1 cellular context compared by ENCODE assay signal in the genomic region with DNA sequence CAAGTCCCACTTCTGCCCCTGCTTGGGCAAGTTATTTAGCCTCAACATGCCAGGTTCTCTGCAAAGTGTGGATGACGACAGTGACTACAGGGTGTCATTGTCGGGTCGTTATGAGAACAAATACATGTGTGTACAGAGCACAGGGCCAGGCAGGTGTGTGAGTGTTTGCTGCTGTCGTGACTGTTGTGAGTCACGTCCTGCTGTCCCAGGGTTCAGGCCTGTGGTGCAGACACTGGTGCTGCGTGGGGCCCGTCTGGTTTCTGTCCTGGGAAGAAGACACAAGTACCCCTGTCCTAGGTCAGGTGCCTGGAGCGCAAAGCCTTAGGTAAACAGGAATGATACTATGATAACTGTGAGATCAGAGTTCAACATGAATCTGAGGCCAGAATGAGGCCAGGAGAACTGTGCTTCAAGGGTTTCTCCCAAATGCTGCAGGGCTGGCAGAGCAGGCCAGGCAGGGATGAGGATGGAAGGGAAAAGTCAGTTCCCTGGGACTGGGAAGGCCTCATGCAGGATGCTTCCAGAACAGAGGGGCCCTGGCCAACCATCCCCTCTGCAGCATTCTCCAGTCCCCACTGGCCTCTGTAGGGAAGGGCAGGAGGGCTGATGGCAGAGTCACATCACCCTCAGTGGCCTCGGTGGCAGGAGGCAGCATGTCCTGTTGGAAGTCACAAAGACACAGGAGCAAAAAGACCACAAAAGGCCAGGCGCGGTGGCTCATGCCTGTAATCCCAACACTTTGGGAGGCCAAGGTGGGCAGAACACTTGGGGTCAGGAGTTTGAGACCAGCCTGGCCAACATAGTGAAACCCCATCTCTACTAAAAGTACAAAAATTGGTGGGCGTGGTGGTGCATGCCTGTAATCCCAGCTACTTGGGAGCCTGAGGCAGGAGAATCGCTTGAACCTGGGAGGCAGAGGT.
A peak's percentile ranks its signal among the peaks of the same experiment; 100 is the strongest.
TF ChIP-seq lines count a peak whose summit lies in the region.

No MANE protein-coding gene starts in this region.

TF ChIP-seq in HepG2, 621 proteins besides CTCF, POLR2A, EP300 and RAD21 (continued from another document and continues in another):
- TF ChIP-seq, protein P1, sequence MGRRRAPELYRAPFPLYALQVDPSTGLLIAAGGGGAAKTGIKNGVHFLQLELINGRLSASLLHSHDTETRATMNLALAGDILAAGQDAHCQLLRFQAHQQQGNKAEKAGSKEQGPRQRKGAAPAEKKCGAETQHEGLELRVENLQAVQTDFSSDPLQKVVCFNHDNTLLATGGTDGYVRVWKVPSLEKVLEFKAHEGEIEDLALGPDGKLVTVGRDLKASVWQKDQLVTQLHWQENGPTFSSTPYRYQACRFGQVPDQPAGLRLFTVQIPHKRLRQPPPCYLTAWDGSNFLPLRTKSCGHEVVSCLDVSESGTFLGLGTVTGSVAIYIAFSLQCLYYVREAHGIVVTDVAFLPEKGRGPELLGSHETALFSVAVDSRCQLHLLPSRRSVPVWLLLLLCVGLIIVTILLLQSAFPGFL (CRISPR knock-in tag; IDR thresholded peaks at IDR 0.05): no peak
- peak; percentile 86 for TF ChIP-seq RCOR2 (CRISPR knock-in tag; IDR thresholded peaks at IDR 0.05)
- no peak for TF ChIP-seq ZNF780A (CRISPR knock-in tag; IDR thresholded peaks at IDR 0.05)
- TF ChIP-seq FOXO1 (CRISPR knock-in tag; IDR thresholded peaks at IDR 0.05): peak; percentile 87
- TF ChIP-seq, protein P2, sequence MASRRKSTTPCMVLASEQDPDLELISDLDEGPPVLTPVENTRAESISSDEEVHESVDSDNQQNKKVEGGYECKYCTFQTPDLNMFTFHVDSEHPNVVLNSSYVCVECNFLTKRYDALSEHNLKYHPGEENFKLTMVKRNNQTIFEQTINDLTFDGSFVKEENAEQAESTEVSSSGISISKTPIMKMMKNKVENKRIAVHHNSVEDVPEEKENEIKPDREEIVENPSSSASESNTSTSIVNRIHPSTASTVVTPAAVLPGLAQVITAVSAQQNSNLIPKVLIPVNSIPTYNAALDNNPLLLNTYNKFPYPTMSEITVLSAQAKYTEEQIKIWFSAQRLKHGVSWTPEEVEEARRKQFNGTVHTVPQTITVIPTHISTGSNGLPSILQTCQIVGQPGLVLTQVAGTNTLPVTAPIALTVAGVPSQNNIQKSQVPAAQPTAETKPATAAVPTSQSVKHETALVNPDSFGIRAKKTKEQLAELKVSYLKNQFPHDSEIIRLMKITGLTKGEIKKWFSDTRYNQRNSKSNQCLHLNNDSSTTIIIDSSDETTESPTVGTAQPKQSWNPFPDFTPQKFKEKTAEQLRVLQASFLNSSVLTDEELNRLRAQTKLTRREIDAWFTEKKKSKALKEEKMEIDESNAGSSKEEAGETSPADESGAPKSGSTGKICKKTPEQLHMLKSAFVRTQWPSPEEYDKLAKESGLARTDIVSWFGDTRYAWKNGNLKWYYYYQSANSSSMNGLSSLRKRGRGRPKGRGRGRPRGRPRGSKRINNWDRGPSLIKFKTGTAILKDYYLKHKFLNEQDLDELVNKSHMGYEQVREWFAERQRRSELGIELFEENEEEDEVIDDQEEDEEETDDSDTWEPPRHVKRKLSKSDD (CRISPR knock-in tag; IDR thresholded peaks at IDR 0.05; ENCODE audit: low read depth): peak; percentile 79
- TF ChIP-seq, protein P3, sequence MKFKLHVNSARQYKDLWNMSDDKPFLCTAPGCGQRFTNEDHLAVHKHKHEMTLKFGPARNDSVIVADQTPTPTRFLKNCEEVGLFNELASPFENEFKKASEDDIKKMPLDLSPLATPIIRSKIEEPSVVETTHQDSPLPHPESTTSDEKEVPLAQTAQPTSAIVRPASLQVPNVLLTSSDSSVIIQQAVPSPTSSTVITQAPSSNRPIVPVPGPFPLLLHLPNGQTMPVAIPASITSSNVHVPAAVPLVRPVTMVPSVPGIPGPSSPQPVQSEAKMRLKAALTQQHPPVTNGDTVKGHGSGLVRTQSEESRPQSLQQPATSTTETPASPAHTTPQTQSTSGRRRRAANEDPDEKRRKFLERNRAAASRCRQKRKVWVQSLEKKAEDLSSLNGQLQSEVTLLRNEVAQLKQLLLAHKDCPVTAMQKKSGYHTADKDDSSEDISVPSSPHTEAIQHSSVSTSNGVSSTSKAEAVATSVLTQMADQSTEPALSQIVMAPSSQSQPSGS (CRISPR knock-in tag; IDR thresholded peaks at IDR 0.05): peak; percentile 83
- TF ChIP-seq PITX1 (CRISPR knock-in tag; IDR thresholded peaks at IDR 0.05): peak; percentile 100
- TF ChIP-seq, protein P4, sequence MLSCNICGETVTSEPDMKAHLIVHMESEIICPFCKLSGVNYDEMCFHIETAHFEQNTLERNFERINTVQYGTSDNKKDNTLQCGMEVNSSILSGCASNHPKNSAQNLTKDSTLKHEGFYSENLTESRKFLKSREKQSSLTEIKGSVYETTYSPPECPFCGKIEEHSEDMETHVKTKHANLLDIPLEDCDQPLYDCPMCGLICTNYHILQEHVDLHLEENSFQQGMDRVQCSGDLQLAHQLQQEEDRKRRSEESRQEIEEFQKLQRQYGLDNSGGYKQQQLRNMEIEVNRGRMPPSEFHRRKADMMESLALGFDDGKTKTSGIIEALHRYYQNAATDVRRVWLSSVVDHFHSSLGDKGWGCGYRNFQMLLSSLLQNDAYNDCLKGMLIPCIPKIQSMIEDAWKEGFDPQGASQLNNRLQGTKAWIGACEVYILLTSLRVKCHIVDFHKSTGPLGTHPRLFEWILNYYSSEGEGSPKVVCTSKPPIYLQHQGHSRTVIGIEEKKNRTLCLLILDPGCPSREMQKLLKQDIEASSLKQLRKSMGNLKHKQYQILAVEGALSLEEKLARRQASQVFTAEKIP (CRISPR knock-in tag; IDR thresholded peaks at IDR 0.05; ENCODE audit: borderline replicate concordance): no peak
- TF ChIP-seq GZF1 (CRISPR knock-in tag; IDR thresholded peaks at IDR 0.05): no peak
- TF ChIP-seq SRY (CRISPR knock-in tag; IDR thresholded peaks at IDR 0.05): peak; percentile 25
- no peak for TF ChIP-seq CBFB (CRISPR knock-in tag; IDR thresholded peaks at IDR 0.05)
- peak; percentile 38 for TF ChIP-seq ESRRA (CRISPR knock-in tag; IDR thresholded peaks at IDR 0.05; ENCODE audit: low read depth)
- peak; percentile 80; the same call in 1 of the 2 replicates for TF ChIP-seq HNF4G (IDR thresholded peaks at IDR 0.05; ENCODE audit: borderline replicate concordance, low read depth, low read length)
- peak; percentile 63; the same call in 1 of the 2 replicates for TF ChIP-seq HNF4G (CRISPR knock-in tag; IDR thresholded peaks at IDR 0.05; ENCODE audit: borderline replicate concordance, low read depth)
- 0 out of 2 replicates have a peak, but pooled peaks have one; percentile 79 for TF ChIP-seq MEIS2 (CRISPR knock-in tag; IDR thresholded peaks at IDR 0.05)
- TF ChIP-seq, protein P5, sequence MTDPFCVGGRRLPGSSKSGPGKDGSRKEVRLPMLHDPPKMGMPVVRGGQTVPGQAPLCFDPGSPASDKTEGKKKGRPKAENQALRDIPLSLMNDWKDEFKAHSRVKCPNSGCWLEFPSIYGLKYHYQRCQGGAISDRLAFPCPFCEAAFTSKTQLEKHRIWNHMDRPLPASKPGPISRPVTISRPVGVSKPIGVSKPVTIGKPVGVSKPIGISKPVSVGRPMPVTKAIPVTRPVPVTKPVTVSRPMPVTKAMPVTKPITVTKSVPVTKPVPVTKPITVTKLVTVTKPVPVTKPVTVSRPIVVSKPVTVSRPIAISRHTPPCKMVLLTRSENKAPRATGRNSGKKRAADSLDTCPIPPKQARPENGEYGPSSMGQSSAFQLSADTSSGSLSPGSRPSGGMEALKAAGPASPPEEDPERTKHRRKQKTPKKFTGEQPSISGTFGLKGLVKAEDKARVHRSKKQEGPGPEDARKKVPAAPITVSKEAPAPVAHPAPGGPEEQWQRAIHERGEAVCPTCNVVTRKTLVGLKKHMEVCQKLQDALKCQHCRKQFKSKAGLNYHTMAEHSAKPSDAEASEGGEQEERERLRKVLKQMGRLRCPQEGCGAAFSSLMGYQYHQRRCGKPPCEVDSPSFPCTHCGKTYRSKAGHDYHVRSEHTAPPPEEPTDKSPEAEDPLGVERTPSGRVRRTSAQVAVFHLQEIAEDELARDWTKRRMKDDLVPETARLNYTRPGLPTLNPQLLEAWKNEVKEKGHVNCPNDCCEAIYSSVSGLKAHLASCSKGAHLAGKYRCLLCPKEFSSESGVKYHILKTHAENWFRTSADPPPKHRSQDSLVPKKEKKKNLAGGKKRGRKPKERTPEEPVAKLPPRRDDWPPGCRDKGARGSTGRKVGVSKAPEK (CRISPR knock-in tag; IDR thresholded peaks at IDR 0.05; ENCODE audit: borderline replicate concordance): peak; percentile 27; the same call in 1 of the 2 replicates
- TF ChIP-seq, protein P6, sequence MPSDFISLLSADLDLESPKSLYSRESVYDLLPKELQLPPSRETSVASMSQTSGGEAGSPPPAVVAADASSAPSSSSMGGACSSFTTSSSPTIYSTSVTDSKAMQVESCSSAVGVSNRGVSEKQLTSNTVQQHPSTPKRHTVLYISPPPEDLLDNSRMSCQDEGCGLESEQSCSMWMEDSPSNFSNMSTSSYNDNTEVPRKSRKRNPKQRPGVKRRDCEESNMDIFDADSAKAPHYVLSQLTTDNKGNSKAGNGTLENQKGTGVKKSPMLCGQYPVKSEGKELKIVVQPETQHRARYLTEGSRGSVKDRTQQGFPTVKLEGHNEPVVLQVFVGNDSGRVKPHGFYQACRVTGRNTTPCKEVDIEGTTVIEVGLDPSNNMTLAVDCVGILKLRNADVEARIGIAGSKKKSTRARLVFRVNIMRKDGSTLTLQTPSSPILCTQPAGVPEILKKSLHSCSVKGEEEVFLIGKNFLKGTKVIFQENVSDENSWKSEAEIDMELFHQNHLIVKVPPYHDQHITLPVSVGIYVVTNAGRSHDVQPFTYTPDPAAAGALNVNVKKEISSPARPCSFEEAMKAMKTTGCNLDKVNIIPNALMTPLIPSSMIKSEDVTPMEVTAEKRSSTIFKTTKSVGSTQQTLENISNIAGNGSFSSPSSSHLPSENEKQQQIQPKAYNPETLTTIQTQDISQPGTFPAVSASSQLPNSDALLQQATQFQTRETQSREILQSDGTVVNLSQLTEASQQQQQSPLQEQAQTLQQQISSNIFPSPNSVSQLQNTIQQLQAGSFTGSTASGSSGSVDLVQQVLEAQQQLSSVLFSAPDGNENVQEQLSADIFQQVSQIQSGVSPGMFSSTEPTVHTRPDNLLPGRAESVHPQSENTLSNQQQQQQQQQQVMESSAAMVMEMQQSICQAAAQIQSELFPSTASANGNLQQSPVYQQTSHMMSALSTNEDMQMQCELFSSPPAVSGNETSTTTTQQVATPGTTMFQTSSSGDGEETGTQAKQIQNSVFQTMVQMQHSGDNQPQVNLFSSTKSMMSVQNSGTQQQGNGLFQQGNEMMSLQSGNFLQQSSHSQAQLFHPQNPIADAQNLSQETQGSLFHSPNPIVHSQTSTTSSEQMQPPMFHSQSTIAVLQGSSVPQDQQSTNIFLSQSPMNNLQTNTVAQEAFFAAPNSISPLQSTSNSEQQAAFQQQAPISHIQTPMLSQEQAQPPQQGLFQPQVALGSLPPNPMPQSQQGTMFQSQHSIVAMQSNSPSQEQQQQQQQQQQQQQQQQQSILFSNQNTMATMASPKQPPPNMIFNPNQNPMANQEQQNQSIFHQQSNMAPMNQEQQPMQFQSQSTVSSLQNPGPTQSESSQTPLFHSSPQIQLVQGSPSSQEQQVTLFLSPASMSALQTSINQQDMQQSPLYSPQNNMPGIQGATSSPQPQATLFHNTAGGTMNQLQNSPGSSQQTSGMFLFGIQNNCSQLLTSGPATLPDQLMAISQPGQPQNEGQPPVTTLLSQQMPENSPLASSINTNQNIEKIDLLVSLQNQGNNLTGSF (CRISPR knock-in tag; IDR thresholded peaks at IDR 0.05): no peak
- peak; percentile 89 for TF ChIP-seq GFI1 (CRISPR knock-in tag; IDR thresholded peaks at IDR 0.05; ENCODE audit: borderline replicate concordance)
- TF ChIP-seq ZSCAN25 (CRISPR knock-in tag; IDR thresholded peaks at IDR 0.05): peak; percentile 99
- TF ChIP-seq, protein P7, sequence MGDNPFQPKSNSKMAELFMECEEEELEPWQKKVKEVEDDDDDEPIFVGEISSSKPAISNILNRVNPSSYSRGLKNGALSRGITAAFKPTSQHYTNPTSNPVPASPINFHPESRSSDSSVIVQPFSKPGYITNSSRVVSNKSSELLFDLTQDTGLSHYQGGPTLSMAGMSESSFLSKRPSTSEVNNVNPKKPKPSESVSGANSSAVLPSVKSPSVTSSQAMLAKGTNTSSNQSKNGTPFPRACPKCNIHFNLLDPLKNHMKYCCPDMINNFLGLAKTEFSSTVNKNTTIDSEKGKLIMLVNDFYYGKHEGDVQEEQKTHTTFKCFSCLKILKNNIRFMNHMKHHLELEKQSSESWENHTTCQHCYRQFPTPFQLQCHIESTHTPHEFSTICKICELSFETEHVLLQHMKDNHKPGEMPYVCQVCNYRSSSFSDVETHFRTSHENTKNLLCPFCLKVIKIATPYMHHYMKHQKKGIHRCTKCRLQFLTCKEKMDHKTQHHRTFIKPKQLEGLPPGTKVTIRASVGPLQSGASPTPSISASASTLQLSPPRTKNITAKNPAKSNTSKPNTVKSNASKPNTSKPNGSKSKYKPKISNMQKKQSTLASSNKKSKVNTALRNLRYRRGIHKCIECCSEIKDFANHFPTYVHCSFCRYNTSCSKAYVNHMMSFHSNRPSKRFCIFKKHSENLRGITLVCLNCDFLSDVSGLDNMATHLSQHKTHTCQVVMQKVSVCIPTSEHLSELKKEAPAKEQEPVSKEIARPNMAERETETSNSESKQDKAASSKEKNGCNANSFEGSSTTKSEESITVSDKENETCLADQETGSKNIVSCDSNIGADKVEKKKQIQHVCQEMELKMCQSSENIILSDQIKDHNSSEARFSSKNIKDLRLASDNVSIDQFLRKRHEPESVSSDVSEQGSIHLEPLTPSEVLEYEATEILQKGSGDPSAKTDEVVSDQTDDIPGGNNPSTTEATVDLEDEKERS (CRISPR knock-in tag; IDR thresholded peaks at IDR 0.05): peak; percentile 38; the same call in 1 of the 2 replicates
- TF ChIP-seq CENPT (CRISPR knock-in tag; IDR thresholded peaks at IDR 0.05; ENCODE audit: low read depth): peak; percentile 67; the same call in 1 of the 2 replicates
- TF ChIP-seq NR2C2 (CRISPR knock-in tag; IDR thresholded peaks at IDR 0.05; ENCODE audit: borderline replicate concordance): peak; percentile 51
- peak; percentile 83; the same call in 1 of the 2 replicates for TF ChIP-seq CBX5 (CRISPR knock-in tag; IDR thresholded peaks at IDR 0.05; ENCODE audit: borderline replicate concordance)
- 0 out of 2 replicates have a peak, but pooled peaks have one; percentile 73 for TF ChIP-seq ZNF343 (CRISPR knock-in tag; IDR thresholded peaks at IDR 0.05)
- TF ChIP-seq RBAK (CRISPR knock-in tag; IDR thresholded peaks at IDR 0.05): no peak
- TF ChIP-seq, protein P8, sequence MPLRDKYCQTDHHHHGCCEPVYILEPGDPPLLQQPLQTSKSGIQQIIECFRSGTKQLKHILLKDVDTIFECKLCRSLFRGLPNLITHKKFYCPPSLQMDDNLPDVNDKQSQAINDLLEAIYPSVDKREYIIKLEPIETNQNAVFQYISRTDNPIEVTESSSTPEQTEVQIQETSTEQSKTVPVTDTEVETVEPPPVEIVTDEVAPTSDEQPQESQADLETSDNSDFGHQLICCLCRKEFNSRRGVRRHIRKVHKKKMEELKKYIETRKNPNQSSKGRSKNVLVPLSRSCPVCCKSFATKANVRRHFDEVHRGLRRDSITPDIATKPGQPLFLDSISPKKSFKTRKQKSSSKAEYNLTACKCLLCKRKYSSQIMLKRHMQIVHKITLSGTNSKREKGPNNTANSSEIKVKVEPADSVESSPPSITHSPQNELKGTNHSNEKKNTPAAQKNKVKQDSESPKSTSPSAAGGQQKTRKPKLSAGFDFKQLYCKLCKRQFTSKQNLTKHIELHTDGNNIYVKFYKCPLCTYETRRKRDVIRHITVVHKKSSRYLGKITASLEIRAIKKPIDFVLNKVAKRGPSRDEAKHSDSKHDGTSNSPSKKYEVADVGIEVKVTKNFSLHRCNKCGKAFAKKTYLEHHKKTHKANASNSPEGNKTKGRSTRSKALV (CRISPR knock-in tag; IDR thresholded peaks at IDR 0.05): no peak; the same call in 1 of the 2 replicates
- TF ChIP-seq HDAC2 (CRISPR knock-in tag; IDR thresholded peaks at IDR 0.05): peak; percentile 98
- TF ChIP-seq MED1 (CRISPR knock-in tag; IDR thresholded peaks at IDR 0.05): peak; percentile 96
- no peak for TF ChIP-seq ZNF879 (CRISPR knock-in tag; IDR thresholded peaks at IDR 0.05)
